20 cellular contexts compared by ENCODE assay signal in genomic region chr3:28664123-28664522, GRCh38.
"Had no signal": no experiment of that assay in that cellular context is flagged by ENCODE, and none has a peak within 500 bp of the region (broad histone marks: within the 10 kb centered on the region; RNA-seq: fewer than 3 reads in every experiment).

No MANE protein-coding gene starts in this region.

- ATAC-seq: mucosa of descending colon; naive thymus-derived CD4-positive, alpha-beta T cell; natural killer cell treated with Interleukin-12 subunit alpha and Interleukin-12 subunit beta and Interleukin-15 and Interleukin-18, amount 100 ng/mL, for 72 hours; right lobe of liver; stimulated activated effector memory CD8-positive, alpha-beta T cell treated with anti-CD3 and anti-CD28 coated beads, Interleukin-12 subunit alpha, Interleukin-12 subunit beta, amount 100 ng/mL, for 72 hours; upper lobe of right lung had no signal

- H3K27ac ChIP-seq: left ventricle myocardium inferior, ovary, right atrium auricular region, right lobe of liver, spleen, suprapubic skin, transverse colon, upper lobe of right lung had no signal

- H3K4me3 ChIP-seq: left ventricle myocardium inferior, lung, mucosa of descending colon, ovary, right atrium auricular region, right lobe of liver, spleen, suprapubic skin, transverse colon, upper lobe of right lung had no signal

- DNase-seq: head of caudate nucleus; hypothalamus; islet precursor cell; left ventricle myocardium inferior; midbrain; mucosa of descending colon; naive thymus-derived CD4-positive, alpha-beta T cell; ovary; right lobe of liver; small intestine; spleen; stimulated activated CD4-positive, alpha-beta T cell treated with anti-CD3 and anti-CD28 coated beads, Interleukin-4, amount 100 ng/mL, for 24 hours; stimulated activated naive CD4-positive, alpha-beta T cell; transverse colon; upper lobe of right lung had no signal

- H3K36me3 ChIP-seq: left ventricle myocardium inferior, ovary, right atrium auricular region, right lobe of liver, spleen, suprapubic skin, transverse colon, upper lobe of right lung had no signal

- H3K27me3 ChIP-seq: ovary, right atrium auricular region, right lobe of liver, spleen, suprapubic skin, transverse colon, upper lobe of right lung had no signal

- H3K9me3 ChIP-seq: left ventricle myocardium inferior, mucosa of descending colon, ovary, right atrium auricular region, right lobe of liver, spleen, suprapubic skin, transverse colon, upper lobe of right lung had no signal

- H3K4me1 ChIP-seq: suprapubic skin had no signal
